ENCODE assay signal across 1 cellular context in genomic region chr20:50562262-50562701, GRCh38.
TF ChIP-seq lines count a peak whose summit lies in the region.

No MANE protein-coding gene starts in this region.

TF ChIP-seq in A549, 52 proteins besides CTCF, POLR2A, EP300 and RAD21 (continued from another document):
- TF ChIP-seq PBX3 (IDR thresholded peaks at IDR 0.05) (no peak), BHLHE40 (IDR thresholded peaks at IDR 0.05; ENCODE audit: low read depth, low read length) (no peak), GATA3 (IDR thresholded peaks at IDR 0.05; ENCODE audit: borderline replicate concordance) (no peak), HEYL (CRISPR knock-in tag; IDR thresholded peaks at IDR 0.05) (no peak), KDM5A (IDR thresholded peaks at IDR 0.05) (no peak), FOSB (CRISPR knock-in tag; IDR thresholded peaks at IDR 0.05) (no peak), RFX5 (IDR thresholded peaks at IDR 0.05) (no peak), RCOR1 (IDR thresholded peaks at IDR 0.05; ENCODE audit: low read depth, low read length) (no peak), ELK1 (IDR thresholded peaks at IDR 0.05; ENCODE audit: low read depth, low read length) (no peak), RARB (CRISPR knock-in tag; IDR thresholded peaks at IDR 0.05) (no peak), CBX8 (IDR thresholded peaks at IDR 0.05) (no peak), FOSL2 (IDR thresholded peaks at IDR 0.05) (no peak), FOSL2 (CRISPR knock-in tag; IDR thresholded peaks at IDR 0.05) (no peak), CBX2 (IDR thresholded peaks at IDR 0.05; ENCODE audit: borderline replicate concordance, low read depth) (no peak)
TF ChIP-seq in A549: peak in this region for 0.
